1 cellular context compared by ENCODE assay signal in genomic region chr11:535519-536454, GRCh38.
TF ChIP-seq lines count a peak whose summit lies in the region.

HRAS (minus strand) TSS chr11:535576.

TF ChIP-seq in HepG2, 621 proteins besides CTCF, POLR2A, EP300 and RAD21 (continued from another document and continues in another):
- TF ChIP-seq, protein P1, sequence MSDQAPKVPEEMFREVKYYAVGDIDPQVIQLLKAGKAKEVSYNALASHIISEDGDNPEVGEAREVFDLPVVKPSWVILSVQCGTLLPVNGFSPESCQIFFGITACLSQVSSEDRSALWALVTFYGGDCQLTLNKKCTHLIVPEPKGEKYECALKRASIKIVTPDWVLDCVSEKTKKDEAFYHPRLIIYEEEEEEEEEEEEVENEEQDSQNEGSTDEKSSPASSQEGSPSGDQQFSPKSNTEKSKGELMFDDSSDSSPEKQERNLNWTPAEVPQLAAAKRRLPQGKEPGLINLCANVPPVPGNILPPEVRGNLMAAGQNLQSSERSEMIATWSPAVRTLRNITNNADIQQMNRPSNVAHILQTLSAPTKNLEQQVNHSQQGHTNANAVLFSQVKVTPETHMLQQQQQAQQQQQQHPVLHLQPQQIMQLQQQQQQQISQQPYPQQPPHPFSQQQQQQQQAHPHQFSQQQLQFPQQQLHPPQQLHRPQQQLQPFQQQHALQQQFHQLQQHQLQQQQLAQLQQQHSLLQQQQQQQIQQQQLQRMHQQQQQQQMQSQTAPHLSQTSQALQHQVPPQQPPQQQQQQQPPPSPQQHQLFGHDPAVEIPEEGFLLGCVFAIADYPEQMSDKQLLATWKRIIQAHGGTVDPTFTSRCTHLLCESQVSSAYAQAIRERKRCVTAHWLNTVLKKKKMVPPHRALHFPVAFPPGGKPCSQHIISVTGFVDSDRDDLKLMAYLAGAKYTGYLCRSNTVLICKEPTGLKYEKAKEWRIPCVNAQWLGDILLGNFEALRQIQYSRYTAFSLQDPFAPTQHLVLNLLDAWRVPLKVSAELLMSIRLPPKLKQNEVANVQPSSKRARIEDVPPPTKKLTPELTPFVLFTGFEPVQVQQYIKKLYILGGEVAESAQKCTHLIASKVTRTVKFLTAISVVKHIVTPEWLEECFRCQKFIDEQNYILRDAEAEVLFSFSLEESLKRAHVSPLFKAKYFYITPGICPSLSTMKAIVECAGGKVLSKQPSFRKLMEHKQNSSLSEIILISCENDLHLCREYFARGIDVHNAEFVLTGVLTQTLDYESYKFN (CRISPR knock-in tag; conservative IDR thresholded peaks at IDR 0.05): 0 out of 2 replicates have a peak, but pooled peaks have one; percentile 20
- TF ChIP-seq PRDM10 (CRISPR knock-in tag; IDR thresholded peaks at IDR 0.05; ENCODE audit: low read depth) (no peak), ZNF784 (CRISPR knock-in tag; IDR thresholded peaks at IDR 0.05; ENCODE audit: borderline replicate concordance) (peak; percentile 20; the same call in 1 of the 2 replicates), ZFY (CRISPR knock-in tag; IDR thresholded peaks at IDR 0.05) (peak; percentile 89), ARID4A (CRISPR knock-in tag; IDR thresholded peaks at IDR 0.05; ENCODE audit: borderline replicate concordance) (peak; percentile 70; the same call in 1 of the 2 replicates), KLF16 (CRISPR knock-in tag; IDR thresholded peaks at IDR 0.05) (peak in 1 of 2 experiments; percentile 69; a peak in 1 of 4 replicates), RFX1 (IDR thresholded peaks at IDR 0.05) (no peak), HNRNPLL (IDR thresholded peaks at IDR 0.05; ENCODE audit: low read depth, low read length, poor library complexity, severe bottlenecking) (peak; percentile 73), ZNF205 (CRISPR knock-in tag; IDR thresholded peaks at IDR 0.05) (no peak), ZNF761 (CRISPR knock-in tag; conservative IDR thresholded peaks at IDR 0.05) (no peak), ASH2L (IDR thresholded peaks at IDR 0.05; ENCODE audit: insufficient read length, low read depth, low read length) (peak; percentile 37), DDIT3 (CRISPR knock-in tag; IDR thresholded peaks at IDR 0.05) (no peak), UBTF (CRISPR knock-in tag; IDR thresholded peaks at IDR 0.05) (peak; percentile 86), NFKB2 (CRISPR knock-in tag; IDR thresholded peaks at IDR 0.05; ENCODE audit: borderline replicate concordance) (no peak), YEATS4 (CRISPR knock-in tag; IDR thresholded peaks at IDR 0.05; ENCODE audit: borderline replicate concordance) (peak; percentile 7; the same call in 1 of the 2 replicates), ZNF337 (CRISPR knock-in tag; IDR thresholded peaks at IDR 0.05; ENCODE audit: borderline replicate concordance, low read depth) (no peak), ATF2 (CRISPR knock-in tag; IDR thresholded peaks at IDR 0.05) (peak; percentile 26; the same call in 1 of the 2 replicates), HOXA3 (CRISPR knock-in tag; IDR thresholded peaks at IDR 0.05) (no peak; the same call in 1 of the 2 replicates), HHEX (CRISPR knock-in tag; IDR thresholded peaks at IDR 0.05) (no peak), ZNF83 (CRISPR knock-in tag; IDR thresholded peaks at IDR 0.05; ENCODE audit: borderline replicate concordance) (peak; percentile 82; the same call in 1 of the 2 replicates), ZNF710 (CRISPR knock-in tag; IDR thresholded peaks at IDR 0.05; ENCODE audit: borderline replicate concordance) (no peak), CENPX (CRISPR knock-in tag; IDR thresholded peaks at IDR 0.05) (no peak), AGO2 (optimal IDR thresholded peaks at IDR 0.05; ENCODE audit: low read depth, low read length) (peak; percentile 49), ARNT2 (CRISPR knock-in tag; IDR thresholded peaks at IDR 0.05; ENCODE audit: low read depth) (peak; percentile 50; the same call in 1 of the 2 replicates), ZNF138 (CRISPR knock-in tag; IDR thresholded peaks at IDR 0.05; ENCODE audit: low read depth) (no peak), TRIM24 (CRISPR knock-in tag; IDR thresholded peaks at IDR 0.05) (no peak), SP4 (CRISPR knock-in tag; IDR thresholded peaks at IDR 0.05) (peak; percentile 93), NR2F6 (IDR thresholded peaks at IDR 0.05) (no peak), NR2F6 (CRISPR knock-in tag; IDR thresholded peaks at IDR 0.05) (peak; percentile 32; the same call in 1 of the 2 replicates), FOXP1 (IDR thresholded peaks at IDR 0.05) (no peak), FOXP1 (CRISPR knock-in tag; IDR thresholded peaks at IDR 0.05) (no peak), ZNF773 (CRISPR knock-in tag; IDR thresholded peaks at IDR 0.05; ENCODE audit: borderline replicate concordance) (peak; percentile 63; the same call in 1 of the 2 replicates), ZNF10 (CRISPR knock-in tag; IDR thresholded peaks at IDR 0.05; ENCODE audit: borderline replicate concordance, low read depth) (no peak), ZNF614 (CRISPR knock-in tag; IDR thresholded peaks at IDR 0.05; ENCODE audit: borderline replicate concordance) (peak; percentile 65; the same call in 1 of the 2 replicates), ZNF563 (CRISPR knock-in tag; IDR thresholded peaks at IDR 0.05) (peak; percentile 85)
- TF ChIP-seq, protein P2, sequence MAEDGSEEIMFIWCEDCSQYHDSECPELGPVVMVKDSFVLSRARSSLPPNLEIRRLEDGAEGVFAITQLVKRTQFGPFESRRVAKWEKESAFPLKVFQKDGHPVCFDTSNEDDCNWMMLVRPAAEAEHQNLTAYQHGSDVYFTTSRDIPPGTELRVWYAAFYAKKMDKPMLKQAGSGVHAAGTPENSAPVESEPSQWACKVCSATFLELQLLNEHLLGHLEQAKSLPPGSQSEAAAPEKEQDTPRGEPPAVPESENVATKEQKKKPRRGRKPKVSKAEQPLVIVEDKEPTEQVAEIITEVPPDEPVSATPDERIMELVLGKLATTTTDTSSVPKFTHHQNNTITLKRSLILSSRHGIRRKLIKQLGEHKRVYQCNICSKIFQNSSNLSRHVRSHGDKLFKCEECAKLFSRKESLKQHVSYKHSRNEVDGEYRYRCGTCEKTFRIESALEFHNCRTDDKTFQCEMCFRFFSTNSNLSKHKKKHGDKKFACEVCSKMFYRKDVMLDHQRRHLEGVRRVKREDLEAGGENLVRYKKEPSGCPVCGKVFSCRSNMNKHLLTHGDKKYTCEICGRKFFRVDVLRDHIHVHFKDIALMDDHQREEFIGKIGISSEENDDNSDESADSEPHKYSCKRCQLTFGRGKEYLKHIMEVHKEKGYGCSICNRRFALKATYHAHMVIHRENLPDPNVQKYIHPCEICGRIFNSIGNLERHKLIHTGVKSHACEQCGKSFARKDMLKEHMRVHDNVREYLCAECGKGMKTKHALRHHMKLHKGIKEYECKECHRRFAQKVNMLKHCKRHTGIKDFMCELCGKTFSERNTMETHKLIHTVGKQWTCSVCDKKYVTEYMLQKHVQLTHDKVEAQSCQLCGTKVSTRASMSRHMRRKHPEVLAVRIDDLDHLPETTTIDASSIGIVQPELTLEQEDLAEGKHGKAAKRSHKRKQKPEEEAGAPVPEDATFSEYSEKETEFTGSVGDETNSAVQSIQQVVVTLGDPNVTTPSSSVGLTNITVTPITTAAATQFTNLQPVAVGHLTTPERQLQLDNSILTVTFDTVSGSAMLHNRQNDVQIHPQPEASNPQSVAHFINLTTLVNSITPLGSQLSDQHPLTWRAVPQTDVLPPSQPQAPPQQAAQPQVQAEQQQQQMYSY (CRISPR knock-in tag; IDR thresholded peaks at IDR 0.05): 0 out of 2 replicates have a peak, but pooled peaks have one; percentile 40
